9 cellular contexts compared by ENCODE assay signal in genomic region chr6:53647437-53648094, GRCh38.
DNase-seq lines count a peak whose midpoint lies in the region; ATAC-seq and TF ChIP-seq lines count a peak whose summit lies in the region.
"Had no signal": no experiment of that assay in that cellular context is flagged by ENCODE, and none has a peak within 500 bp of the region (broad histone marks: within the 10 kb centered on the region; RNA-seq: fewer than 3 reads in every experiment).

No MANE protein-coding gene starts in this region.

- H3K4me3 ChIP-seq in HAP-1 (no peak overlapping the region), tibial artery (no peak overlapping the region)

- H3K27me3 ChIP-seq in HAP-1 (ENCODE audit: low read depth) = no peaks in the 10 kb centered on the region
- H3K27me3 ChIP-seq in tibial artery = no peaks in the 10 kb centered on the region

- intact Hi-C loops in tibial artery (cut with DNase I; ENCODE audit: low total_unique reads) = loop anchor here (10.0 kb wide), 1 partner anchor 93 kb away; no protein-coding TSS in a partner anchor

- no peak for TF ChIP-seq CTCF in tibial artery (IDR thresholded peaks at IDR 0.05)

- in situ Hi-C loops in HAP-1 (cut with MboI; ENCODE audit: low sequenced_read_pairs) = loop anchor here (10.0 kb wide), 1 partner anchor 153 kb away; no protein-coding TSS in a partner anchor

- ATAC-seq in HG03097 (IDR thresholded peaks at IDR 0.05; ENCODE audit: low FRiP score, unreplicated experiment) = peak; percentile 56

- H3K9me3 ChIP-seq in HAP-1 (no peaks in the 10 kb centered on the region), tibial artery (no peaks in the 10 kb centered on the region)

- H3K27ac ChIP-seq in tibial artery = no peak overlapping the region
- H3K27ac ChIP-seq: 22Rv1 had no signal

- peak; percentile 43 for DNase-seq in NK-92 treated with Interleukin-12 subunit alpha and Interleukin-12 subunit beta, amount 100 ng/mL, for 24 hours (lab: John Stamatoyannopoulos, UW)
- DNase-seq in NK-92 (lab: John Stamatoyannopoulos, UW; ENCODE audit: unreplicated experiment) (no peak), T follicular helper cell (ENCODE audit: low read depth) (peak; percentile 3), medulla oblongata (ENCODE audit: extremely low spot score) (peak; percentile 53), HAP-1 (ENCODE audit: low spot score in 2 of 2) (no peak), tibial artery (no peak), DMS153 (lab: John Stamatoyannopoulos, UW) (no peak)

- H3K4me1 ChIP-seq in HAP-1 = peaks cover 3% of the 10 kb centered on the region; the same call in 1 of the 2 replicates
- H3K4me1 ChIP-seq in tibial artery = peaks cover 0 to 13% (median 7%) of the 10 kb centered on the region in 4 donors

- H3K36me3 ChIP-seq in HAP-1 (replicated peaks) (no peaks in the 10 kb centered on the region), tibial artery (no peaks in the 10 kb centered on the region)

Comparison
In these comparisons a context has a peak if more than half of its experiments do, and no peak if none do; other contexts are left out.
1. DNase-seq: peak in NK-92 treated with Interleukin-12 subunit alpha and Interleukin-12 subunit beta, amount 100 ng/mL, for 24 hours (single experiment), T follicular helper cell (single experiment) and medulla oblongata (single experiment); none in NK-92 (single experiment), HAP-1 (0 of 2), tibial artery (0 of 2) and DMS153 (single experiment).